Comparison of ENCODE assay signal across 9 cellular contexts in genomic region chr5:66807743-66808142, GRCh38.
A peak's percentile ranks its signal among the peaks of the same experiment; 100 is the strongest.
DNase-seq lines count a peak whose midpoint lies in the region; ATAC-seq and TF ChIP-seq lines count a peak whose summit lies in the region.
"Had no signal": no experiment of that assay in that cellular context is flagged by ENCODE, and none has a peak within 500 bp of the region (broad histone marks: within the 10 kb centered on the region; RNA-seq: fewer than 3 reads in every experiment).

No MANE protein-coding gene starts in this region.

- H3K4me3 Mint-ChIP-seq in GM23338 = no peak overlapping the region
- H3K4me3 Mint-ChIP-seq: central memory CD8-positive, alpha-beta T cell had no signal

- intact Hi-C loops in Panc1 (cut with micrococcal nuclease; ENCODE audit: unreplicated experiment) = no loop called here

- CTCF ChIA-PET in Panc1 (lab: Charles Lee) = no interaction called here

- H3K27me3 ChIP-seq in GM23338 (ENCODE audit: insufficient read depth) (no peaks in the 10 kb centered on the region), Panc1 (ENCODE audit: control insufficient read depth, insufficient read depth, low read length) (peaks cover 7% of the 10 kb centered on the region), fibroblast of lung (ENCODE audit: control insufficient read depth, insufficient read depth, low read length) (no peaks in the 10 kb centered on the region)

- H3K27ac ChIP-seq in GM23338 (ENCODE audit: low read depth) (no peak overlapping the region), Panc1 (ENCODE audit: low read length) (no peak overlapping the region), fibroblast of lung (ENCODE audit: insufficient read depth, low read length) (no peak overlapping the region)

- peak in 1 of 2 experiments; percentile 72; a peak in 3 of 4 replicates for TF ChIP-seq CTCF in GM23338 (conservative IDR thresholded peaks at IDR 0.05; ENCODE audit: low read depth in 2 of 2)
- TF ChIP-seq CTCF in Panc1 (IDR thresholded peaks at IDR 0.05) = peak; percentile 55
- TF ChIP-seq CTCF in fibroblast of lung (conservative IDR thresholded peaks at IDR 0.05 in 1 of 2, IDR thresholded peaks at IDR 0.05 in 1 of 2; ENCODE audit: low read depth in 1 of 2, low read length in 2 of 2) = peak; percentile 69 to 74

- no peak overlapping the region for H3K27ac Mint-ChIP-seq in GM23338

- no peaks in the 10 kb centered on the region for H3K9me3 Mint-ChIP-seq in GM23338
- H3K9me3 Mint-ChIP-seq: central memory CD8-positive, alpha-beta T cell had no signal

- no peaks in the 10 kb centered on the region for H3F3A ChIP-seq in GM23338 (replicated peaks; ENCODE audit: low read depth)

- POLR2A ChIA-PET in Panc1 (lab: Charles Lee) = no interaction called here

- DNase-seq in GM23338 (ENCODE audit: low spot score) = peak; percentile 28
- no peak for DNase-seq in Panc1 (ENCODE audit: low read depth, low spot score)
- peak; percentile 53 to 75 for DNase-seq in fibroblast of lung (ENCODE audit: low read depth in 2 of 2)
- peak; percentile 57 for DNase-seq in pulmonary artery endothelial cell (ENCODE audit: low read depth, low spot score)
- no peak for DNase-seq in stimulated activated CD8-positive, alpha-beta memory T cell treated with anti-CD3 and anti-CD28 coated beads, Interleukin-4, amount 100 ng/mL, for 48 hours

- H2AFZ ChIP-seq in GM23338 (no peak overlapping the region), fibroblast of lung (ENCODE audit: low read length) (no peak overlapping the region)

- no peaks in the 10 kb centered on the region for H3K79me2 ChIP-seq in GM23338 (replicated peaks; ENCODE audit: insufficient read depth)
- H3K79me2 ChIP-seq in fibroblast of lung (ENCODE audit: control insufficient read depth, insufficient read depth, low read length) = no peaks in the 10 kb centered on the region

- no peak; the same call in 2 of the 3 replicates for ATAC-seq in GM23338
- peak; percentile 85 for ATAC-seq in Panc1
- no peak for ATAC-seq in HG03520 (IDR thresholded peaks at IDR 0.05; ENCODE audit: unreplicated experiment)
- no peak for ATAC-seq in HG03095 (IDR thresholded peaks at IDR 0.05; ENCODE audit: unreplicated experiment)
- no peak for ATAC-seq in GM18858 (IDR thresholded peaks at IDR 0.05; ENCODE audit: unreplicated experiment)

- H3K9ac ChIP-seq in fibroblast of lung (ENCODE audit: insufficient read depth, low read length) = no peak overlapping the region

- H3K9me2 ChIP-seq in GM23338 (ENCODE audit: insufficient read depth) = no peaks in the 10 kb centered on the region

- H3K36me3 ChIP-seq in GM23338 (ENCODE audit: insufficient read depth) (no peaks in the 10 kb centered on the region), Panc1 (ENCODE audit: control insufficient read depth, insufficient read depth, low read length) (no peaks in the 10 kb centered on the region), fibroblast of lung (ENCODE audit: control insufficient read depth, insufficient read depth, low read length) (no peaks in the 10 kb centered on the region)

- peaks cover 2% of the 10 kb centered on the region for H3K27me3 Mint-ChIP-seq in GM23338 (ENCODE audit: insufficient read depth, low read depth, poor library complexity)

- H3K9me3 ChIP-seq in Panc1 (ENCODE audit: control insufficient read depth, insufficient read depth, low read depth, low read length) (no peaks in the 10 kb centered on the region), fibroblast of lung (ENCODE audit: control insufficient read depth, insufficient read depth, low read depth, low read length) (no peaks in the 10 kb centered on the region)

- H3K4me2 ChIP-seq in GM23338 (no peak overlapping the region), fibroblast of lung (ENCODE audit: extremely low read depth, insufficient read depth, low read length) (no peak overlapping the region)

- H4K20me1 ChIP-seq in GM23338 (replicated peaks; ENCODE audit: insufficient read depth) (no peaks in the 10 kb centered on the region), fibroblast of lung (ENCODE audit: control insufficient read depth, extremely low read depth, insufficient read depth, low read length) (no peaks in the 10 kb centered on the region)

- no TSS peak for BruUV-seq in Panc1 (replicated peaks; lab: Mats Ljungman, UMichigan)

- H3K36me3 Mint-ChIP-seq in GM23338 (ENCODE audit: low read depth) = no peaks in the 10 kb centered on the region

- peaks cover 4% of the 10 kb centered on the region; the same call in 1 of the 2 replicates for H3K4me1 ChIP-seq in GM23338 (ENCODE audit: insufficient read depth)
- H3K4me1 ChIP-seq in Panc1 (ENCODE audit: control insufficient read depth, insufficient read depth, low read length) = no peaks in the 10 kb centered on the region
- no peaks in the 10 kb centered on the region for H3K4me1 ChIP-seq in fibroblast of lung (ENCODE audit: control insufficient read depth, extremely low read depth, insufficient read depth, low read length)

- peaks cover 9% of the 10 kb centered on the region; the same call in 2 of the 3 replicates for H3K4me1 Mint-ChIP-seq in GM23338
- H3K4me1 Mint-ChIP-seq: central memory CD8-positive, alpha-beta T cell had no signal

- in situ Hi-C loops in Panc1 (cut with HindIII; ENCODE audit: low pct_unique_long_range_greater_than_20kb, low sequenced_read_pairs) = no loop called here

- H3K4me3 ChIP-seq in GM23338 (no peak overlapping the region), Panc1 (ENCODE audit: low read depth in 2 of 2, low read length in 2 of 2) (no peak overlapping the region), fibroblast of lung (replicated peaks in 1 of 4; ENCODE audit: control extremely low read depth in 1 of 4, insufficient read depth in 1 of 4, low read depth in 3 of 4, low read length in 4 of 4) (no peak overlapping the region)

TF ChIP-seq in GM23338, 12 proteins besides CTCF, POLR2A, EP300 and RAD21 (continues in another document):
- TF ChIP-seq, protein P1, sequence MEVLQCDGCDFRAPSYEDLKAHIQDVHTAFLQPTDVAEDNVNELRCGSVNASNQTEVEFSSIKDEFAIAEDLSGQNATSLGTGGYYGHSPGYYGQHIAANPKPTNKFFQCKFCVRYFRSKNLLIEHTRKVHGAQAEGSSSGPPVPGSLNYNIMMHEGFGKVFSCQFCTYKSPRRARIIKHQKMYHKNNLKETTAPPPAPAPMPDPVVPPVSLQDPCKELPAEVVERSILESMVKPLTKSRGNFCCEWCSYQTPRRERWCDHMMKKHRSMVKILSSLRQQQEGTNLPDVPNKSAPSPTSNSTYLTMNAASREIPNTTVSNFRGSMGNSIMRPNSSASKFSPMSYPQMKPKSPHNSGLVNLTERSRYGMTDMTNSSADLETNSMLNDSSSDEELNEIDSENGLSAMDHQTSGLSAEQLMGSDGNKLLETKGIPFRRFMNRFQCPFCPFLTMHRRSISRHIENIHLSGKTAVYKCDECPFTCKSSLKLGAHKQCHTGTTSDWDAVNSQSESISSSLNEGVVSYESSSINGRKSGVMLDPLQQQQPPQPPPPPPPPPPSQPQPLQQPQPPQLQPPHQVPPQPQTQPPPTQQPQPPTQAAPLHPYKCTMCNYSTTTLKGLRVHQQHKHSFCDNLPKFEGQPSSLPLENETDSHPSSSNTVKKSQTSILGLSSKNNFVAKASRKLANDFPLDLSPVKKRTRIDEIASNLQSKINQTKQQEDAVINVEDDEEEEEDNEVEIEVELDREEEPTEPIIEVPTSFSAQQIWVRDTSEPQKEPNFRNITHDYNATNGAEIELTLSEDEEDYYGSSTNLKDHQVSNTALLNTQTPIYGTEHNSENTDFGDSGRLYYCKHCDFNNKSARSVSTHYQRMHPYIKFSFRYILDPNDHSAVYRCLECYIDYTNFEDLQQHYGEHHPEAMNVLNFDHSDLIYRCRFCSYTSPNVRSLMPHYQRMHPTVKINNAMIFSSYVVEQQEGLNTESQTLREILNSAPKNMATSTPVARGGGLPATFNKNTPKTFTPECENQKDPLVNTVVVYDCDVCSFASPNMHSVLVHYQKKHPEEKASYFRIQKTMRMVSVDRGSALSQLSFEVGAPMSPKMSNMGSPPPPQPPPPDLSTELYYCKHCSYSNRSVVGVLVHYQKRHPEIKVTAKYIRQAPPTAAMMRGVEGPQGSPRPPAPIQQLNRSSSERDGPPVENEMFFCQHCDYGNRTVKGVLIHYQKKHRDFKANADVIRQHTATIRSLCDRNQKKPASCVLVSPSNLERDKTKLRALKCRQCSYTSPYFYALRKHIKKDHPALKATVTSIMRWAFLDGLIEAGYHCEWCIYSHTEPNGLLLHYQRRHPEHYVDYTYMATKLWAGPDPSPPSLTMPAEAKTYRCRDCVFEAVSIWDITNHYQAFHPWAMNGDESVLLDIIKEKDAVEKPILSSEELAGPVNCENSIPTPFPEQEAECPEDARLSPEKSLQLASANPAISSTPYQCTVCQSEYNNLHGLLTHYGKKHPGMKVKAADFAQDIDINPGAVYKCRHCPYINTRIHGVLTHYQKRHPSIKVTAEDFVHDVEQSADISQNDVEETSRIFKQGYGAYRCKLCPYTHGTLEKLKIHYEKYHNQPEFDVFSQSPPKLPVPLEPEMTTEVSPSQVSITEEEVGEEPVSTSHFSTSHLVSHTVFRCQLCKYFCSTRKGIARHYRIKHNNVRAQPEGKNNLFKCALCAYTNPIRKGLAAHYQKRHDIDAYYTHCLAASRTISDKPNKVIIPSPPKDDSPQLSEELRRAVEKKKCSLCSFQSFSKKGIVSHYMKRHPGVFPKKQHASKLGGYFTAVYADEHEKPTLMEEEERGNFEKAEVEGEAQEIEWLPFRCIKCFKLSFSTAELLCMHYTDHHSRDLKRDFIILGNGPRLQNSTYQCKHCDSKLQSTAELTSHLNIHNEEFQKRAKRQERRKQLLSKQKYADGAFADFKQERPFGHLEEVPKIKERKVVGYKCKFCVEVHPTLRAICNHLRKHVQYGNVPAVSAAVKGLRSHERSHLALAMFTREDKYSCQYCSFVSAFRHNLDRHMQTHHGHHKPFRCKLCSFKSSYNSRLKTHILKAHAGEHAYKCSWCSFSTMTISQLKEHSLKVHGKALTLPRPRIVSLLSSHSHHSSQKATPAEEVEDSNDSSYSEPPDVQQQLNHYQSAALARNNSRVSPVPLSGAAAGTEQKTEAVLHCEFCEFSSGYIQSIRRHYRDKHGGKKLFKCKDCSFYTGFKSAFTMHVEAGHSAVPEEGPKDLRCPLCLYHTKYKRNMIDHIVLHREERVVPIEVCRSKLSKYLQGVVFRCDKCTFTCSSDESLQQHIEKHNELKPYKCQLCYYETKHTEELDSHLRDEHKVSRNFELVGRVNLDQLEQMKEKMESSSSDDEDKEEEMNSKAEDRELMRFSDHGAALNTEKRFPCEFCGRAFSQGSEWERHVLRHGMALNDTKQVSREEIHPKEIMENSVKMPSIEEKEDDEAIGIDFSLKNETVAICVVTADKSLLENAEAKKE (CRISPR knock-in tag; IDR thresholded peaks at IDR 0.05) = no peak

Comparison
In these comparisons a context has a peak if more than half of its experiments do, and no peak if none do; other contexts are left out.
1. DNase-seq: peak in GM23338 (single experiment), fibroblast of lung (2 of 2) and pulmonary artery endothelial cell (single experiment); none in Panc1 (single experiment) and stimulated activated CD8-positive, alpha-beta memory T cell treated with anti-CD3 and anti-CD28 coated beads, Interleukin-4, amount 100 ng/mL, for 48 hours (single experiment).